In genomic region chr4:110287130-110287529, GRCh38 we compare ENCODE assay signal across 8 cellular contexts.
DNase-seq lines count a peak whose midpoint lies in the region; ATAC-seq and TF ChIP-seq lines count a peak whose summit lies in the region.

No MANE protein-coding gene starts in this region.

- CTCF ChIA-PET in RWPE1 (lab: Yijun Ruan, JAX): no interaction called here

- no peaks in the 10 kb centered on the region for H3K9me3 Mint-ChIP-seq in natural killer cell treated with Interleukin-12 subunit alpha and Interleukin-12 subunit beta and Interleukin-15 and Interleukin-18, amount 100 ng/mL, for 72 hours
- no peaks in the 10 kb centered on the region for H3K9me3 Mint-ChIP-seq in natural killer cell

- H3K36me3 Mint-ChIP-seq in natural killer cell treated with Interleukin-12 subunit alpha and Interleukin-12 subunit beta and Interleukin-15 and Interleukin-18, amount 100 ng/mL, for 72 hours: no peaks in the 10 kb centered on the region
- H3K36me3 Mint-ChIP-seq in natural killer cell: no peaks in the 10 kb centered on the region

- peak overlapping the region; percentile 14 for H3K4me3 Mint-ChIP-seq in natural killer cell treated with Interleukin-12 subunit alpha and Interleukin-12 subunit beta and Interleukin-15 and Interleukin-18, amount 100 ng/mL, for 72 hours
- H3K4me3 Mint-ChIP-seq in natural killer cell: no peak overlapping the region

- DNase-seq in natural killer cell treated with Interleukin-12 subunit alpha and Interleukin-12 subunit beta and Interleukin-15 and Interleukin-18, amount 100 ng/mL, for 72 hours (ENCODE audit: low spot score): no peak
- DNase-seq in natural killer cell (no peak), RWPE1 (ENCODE audit: low spot score) (peak; percentile 65), myocyte (ENCODE audit: low read depth) (peak; percentile 84), globus pallidus (ENCODE audit: low spot score) (no peak), NAMALWA (ENCODE audit: low spot score) (no peak), NCI-H2081 (lab: John Stamatoyannopoulos, UW) (no peak)

- peaks cover 11 to 16% of the 10 kb centered on the region in 2 donors for H3K27me3 Mint-ChIP-seq in natural killer cell treated with Interleukin-12 subunit alpha and Interleukin-12 subunit beta and Interleukin-15 and Interleukin-18, amount 100 ng/mL, for 72 hours
- peaks cover 0 to 11% of the 10 kb centered on the region in 2 donors for H3K27me3 Mint-ChIP-seq in natural killer cell (ENCODE audit: low read depth in 2 of 2)

- no peak overlapping the region for H3K27ac ChIP-seq in RWPE1

- intact Hi-C loops in natural killer cell (cut with micrococcal nuclease): no loop called here

- ATAC-seq in natural killer cell treated with Interleukin-12 subunit alpha and Interleukin-12 subunit beta and Interleukin-15 and Interleukin-18, amount 100 ng/mL, for 72 hours: peak; percentile 63 to 91
- ATAC-seq in natural killer cell (no peak), HG02884 (IDR thresholded peaks at IDR 0.05; ENCODE audit: unreplicated experiment) (peak; percentile 99)

- POLR2A ChIA-PET in RWPE1 (lab: Yijun Ruan, JAX; ENCODE audit: low non-redundant PET): no interaction called here

- no peak overlapping the region for H3K27ac Mint-ChIP-seq in natural killer cell treated with Interleukin-12 subunit alpha and Interleukin-12 subunit beta and Interleukin-15 and Interleukin-18, amount 100 ng/mL, for 72 hours
- H3K27ac Mint-ChIP-seq in natural killer cell: no peak overlapping the region

- TF ChIP-seq CTCF in natural killer cell (IDR thresholded peaks at IDR 0.05) (no peak), RWPE1 (conservative IDR thresholded peaks at IDR 0.05; ENCODE audit: low read depth) (no peak)

- peaks cover 0 to 4% of the 10 kb centered on the region in 2 donors for H3K4me1 Mint-ChIP-seq in natural killer cell treated with Interleukin-12 subunit alpha and Interleukin-12 subunit beta and Interleukin-15 and Interleukin-18, amount 100 ng/mL, for 72 hours (ENCODE audit: low read depth in 2 of 2)
- H3K4me1 Mint-ChIP-seq in natural killer cell: no peaks in the 10 kb centered on the region

Comparison
In these comparisons a context has a peak if more than half of its experiments do, and no peak if none do; other contexts are left out.
1. ATAC-seq: peak in natural killer cell treated with Interleukin-12 subunit alpha and Interleukin-12 subunit beta and Interleukin-15 and Interleukin-18, amount 100 ng/mL, for 72 hours (2 of 2) and HG02884 (single experiment); none in natural killer cell (0 of 3).
2. DNase-seq: peak in RWPE1 (single experiment) and myocyte (single experiment); none in natural killer cell treated with Interleukin-12 subunit alpha and Interleukin-12 subunit beta and Interleukin-15 and Interleukin-18, amount 100 ng/mL, for 72 hours (single experiment), natural killer cell (single experiment), globus pallidus (single experiment), NAMALWA (single experiment) and NCI-H2081 (0 of 2).